ENCODE assay signal across 12 cellular contexts in genomic region chr10:80195046-80195574, GRCh38. TPM values are rescaled to one million over a fixed set of nuclear protein-coding genes. Genes with fewer than 3 reads are reported as not detected.
DNase-seq lines count a peak whose midpoint lies in the region; ATAC-seq and TF ChIP-seq lines count a peak whose summit lies in the region.
"Had no signal": no experiment of that assay in that cellular context is flagged by ENCODE, and none has a peak within 500 bp of the region (broad histone marks: within the 10 kb centered on the region; RNA-seq: fewer than 3 reads in every experiment).

No MANE protein-coding gene starts in this region.

- no peak for TF ChIP-seq CTCF in heart right ventricle (IDR thresholded peaks at IDR 0.05)
- TF ChIP-seq CTCF in upper lobe of left lung (IDR thresholded peaks at IDR 0.05): no peak

- H3K4me3 ChIP-seq in heart right ventricle (no peak overlapping the region), mucosa of rectum (ENCODE audit: low read length in 2 of 2) (peak overlapping the region in 1 of 2 donors; percentile 31), upper lobe of left lung (no peak overlapping the region)
- H3K4me3 ChIP-seq: HAP-1, prostate gland, uterus had no signal

- WGBS in heart right ventricle, 2 donors: 64 to 66% methylated on average over 4 of the region's 4 CpGs
- WGBS in upper lobe of left lung, 2 donors: 84% methylated on average over 4 of the region's 4 CpGs; no CpG with 5 or more reads in 1 of the 2 donors

- intact Hi-C loops in heart right ventricle (cut with DNase I): no loop called here
- intact Hi-C loops in Right ventricle myocardium inferior (cut with DNase I): no loop called here

- DNase-seq in heart right ventricle (no peak), Right ventricle myocardium inferior (ENCODE audit: missing footprints) (no peak), upper lobe of left lung (peak in 1 of 2 donors; percentile 23), NCI-H1436 (lab: John Stamatoyannopoulos, UW) (no peak)
- DNase-seq: Karpas-422, uterus had no signal

- H3K27ac ChIP-seq in heart right ventricle: peak overlapping the region in 9 of 10 donors; percentile 26 to 100 (median 98)
- H3K27ac ChIP-seq in mucosa of rectum (ENCODE audit: low read depth in 2 of 2, low read length in 2 of 2): peak overlapping the region; percentile 96 to 98
- peak overlapping the region; percentile 78 to 100 (median 88) for H3K27ac ChIP-seq in upper lobe of left lung
- H3K27ac ChIP-seq: uterus had no signal

- TF ChIP-seq EP300 in upper lobe of left lung (IDR thresholded peaks at IDR 0.05): no peak

- no peaks in the 10 kb centered on the region for H3K27me3 Mint-ChIP-seq in activated naive CD8-positive, alpha-beta T cell

- H3K4me1 ChIP-seq in heart right ventricle (peaks cover 31 to 97% (median 91%) of the 10 kb centered on the region in 9 donors), mucosa of rectum (ENCODE audit: control insufficient read depth in 2 of 2, insufficient read depth in 2 of 2, low read length in 2 of 2) (peaks cover 66 to 71% of the 10 kb centered on the region in 2 donors), upper lobe of left lung (peaks cover 81 to 86% (median 85%) of the 10 kb centered on the region in 4 donors)
- H3K4me1 ChIP-seq: HAP-1 had no signal

- peak overlapping the region; percentile 23 to 47 for H3K9ac ChIP-seq in mucosa of rectum (ENCODE audit: low read depth in 1 of 2, low read length in 2 of 2)

- H3K9me3 ChIP-seq in heart right ventricle: peaks cover 0 to 8% (median 0%) of the 10 kb centered on the region in 11 donors
- H3K9me3 ChIP-seq in mucosa of rectum (ENCODE audit: control insufficient read depth in 2 of 2, low read length in 2 of 2): no peaks in the 10 kb centered on the region
- H3K9me3 ChIP-seq in upper lobe of left lung: no peaks in the 10 kb centered on the region
- H3K9me3 ChIP-seq: HAP-1, prostate gland, uterus had no signal

- ATAC-seq in heart right ventricle: peak in 1 of 8 donors; percentile 9
- no peak for ATAC-seq in Right ventricle myocardium inferior
- ATAC-seq in upper lobe of left lung (ENCODE audit: low FRiP score in 2 of 2): no peak
- no peak for ATAC-seq in HG03469 (IDR thresholded peaks at IDR 0.05; ENCODE audit: unreplicated experiment)
- no peak for ATAC-seq in GM18909 (IDR thresholded peaks at IDR 0.05; ENCODE audit: poor library complexity, unreplicated experiment)

- no peak for TF ChIP-seq POLR2A in upper lobe of left lung (IDR thresholded peaks at IDR 0.05)

- H3K9me3 Mint-ChIP-seq in activated naive CD8-positive, alpha-beta T cell (ENCODE audit: low read depth): peaks cover 3% of the 10 kb centered on the region

- H3K4me1 Mint-ChIP-seq in activated naive CD8-positive, alpha-beta T cell (ENCODE audit: low read depth): peaks cover 73% of the 10 kb centered on the region

- H3K36me3 ChIP-seq in heart right ventricle (peaks cover 0 to 10% (median 0%) of the 10 kb centered on the region in 9 donors), mucosa of rectum (ENCODE audit: control insufficient read depth in 2 of 2, insufficient read depth in 2 of 2, low read length in 2 of 2) (peaks cover 0 to 12% of the 10 kb centered on the region in 2 donors), upper lobe of left lung (peaks cover 0 to 3% (median 1%) of the 10 kb centered on the region in 4 donors)
- H3K36me3 ChIP-seq: HAP-1, prostate gland, uterus had no signal

- H3K27me3 ChIP-seq in heart right ventricle (no peaks in the 10 kb centered on the region), mucosa of rectum (ENCODE audit: control insufficient read depth in 2 of 2, insufficient read depth in 2 of 2, low read length in 2 of 2) (no peaks in the 10 kb centered on the region), upper lobe of left lung (no peaks in the 10 kb centered on the region)
- H3K27me3 ChIP-seq: uterus had no signal

- peak overlapping the region; percentile 97 for H3K27ac Mint-ChIP-seq in activated naive CD8-positive, alpha-beta T cell

- peak overlapping the region; percentile 73 for H3K4me3 Mint-ChIP-seq in activated naive CD8-positive, alpha-beta T cell

- peaks cover 13% of the 10 kb centered on the region for H3K36me3 Mint-ChIP-seq in activated naive CD8-positive, alpha-beta T cell

RNA-seq across cellular contexts. Expression of gene ANXA11, which starts 10.2 kb away (rescaled TPM):
- total RNA-seq in heart right ventricle (100 to 1,000 TPM; 338 to 558 (median 422) TPM), Right ventricle myocardium inferior (420 TPM), upper lobe of left lung (100 to 1,000 TPM; 108 to 327 (median 194) TPM)
- polyA plus RNA-seq in heart right ventricle: 1,000 to 10,000 TPM in 1 of 2 donors, 100 to 1,000 TPM in 1; 160 to 1,089 TPM
